9 cellular contexts compared by ENCODE assay signal in the genomic region with DNA sequence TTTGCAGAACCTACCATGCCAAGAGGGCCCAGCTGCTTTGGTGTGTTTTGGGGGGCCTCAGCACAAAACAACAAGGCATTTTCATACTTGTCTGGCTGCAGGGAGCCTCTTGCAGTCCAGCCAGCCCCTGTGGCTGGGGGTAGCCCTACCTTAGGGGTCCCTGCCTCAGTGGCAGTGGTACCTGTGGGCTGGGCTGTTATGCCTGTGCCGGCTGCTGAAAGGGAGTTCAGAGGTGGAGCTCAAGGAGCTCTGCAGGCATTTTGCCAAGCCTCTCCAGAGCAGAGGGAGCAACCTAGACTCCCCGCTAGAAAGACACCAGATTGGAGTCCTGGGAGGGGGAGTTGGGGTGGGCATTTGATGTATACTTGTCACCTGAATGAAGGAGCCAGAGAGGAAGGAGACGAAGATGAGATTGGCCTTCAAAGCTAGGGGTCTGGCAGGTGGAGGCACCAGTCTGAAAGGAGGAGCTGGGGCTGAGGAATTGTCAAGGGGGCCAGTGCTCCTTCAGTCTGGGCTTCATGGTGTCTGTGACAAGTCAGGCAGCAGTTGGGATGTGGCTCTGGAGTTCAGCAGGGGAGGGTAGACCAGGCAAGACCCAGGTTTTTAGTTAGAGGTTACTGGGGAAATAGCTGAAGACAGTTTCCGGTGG. TPM values are rescaled to one million over a fixed set of nuclear protein-coding genes. Genes with fewer than 3 reads are reported as not detected.
DNase-seq lines count a peak whose midpoint lies in the region; ATAC-seq and TF ChIP-seq lines count a peak whose summit lies in the region.
"Had no signal": no experiment of that assay in that cellular context is flagged by ENCODE, and none has a peak within 500 bp of the region (broad histone marks: within the 10 kb centered on the region; RNA-seq: fewer than 3 reads in every experiment).

No MANE protein-coding gene starts in this region.

- DNase-seq in T-helper 2 cell treated with Interferon-gamma antibody and Interleukin-4, amounts not matched to agents 5 μg/mL and 100 μg/mL, for 36 hours (ENCODE audit: low spot score): no peak
- no peak for DNase-seq in T-helper 2 cell
- DNase-seq in activated T-helper 1 cell treated with anti-CD3 and anti-CD28 coated beads, Interleukin-12 subunit alpha, Interleukin-12 subunit beta, Interleukin-2, Interleukin-4 antibody, amounts not matched to agents 30 ng/mL and 10 ng/mL and 1 ng/mL, durations not matched to agents 14 hours and 24 hours and 36 hours (ENCODE audit: low spot score): no peak
- DNase-seq in glutamatergic neuron: no peak
- peak; percentile 51 for DNase-seq in stomach
- no peak for DNase-seq in NCI-H187 treated with DMSO at 0.1 percent for 48 hours (lab: John Stamatoyannopoulos, UW)
- DNase-seq in G401 (ENCODE audit: low spot score): no peak

- peak overlapping the region; percentile 24 for H3K27ac Mint-ChIP-seq in T-helper 2 cell treated with Interferon-gamma antibody and Interleukin-4, amounts not matched to agents 5 μg/mL and 100 μg/mL, for 36 hours
- peak overlapping the region; percentile 73 for H3K27ac Mint-ChIP-seq in activated T-helper 1 cell treated with anti-CD3 and anti-CD28 coated beads, Interleukin-12 subunit alpha, Interleukin-12 subunit beta, Interleukin-2, Interleukin-4 antibody, amounts not matched to agents 30 ng/mL and 10 ng/mL and 1 ng/mL, durations not matched to agents 14 hours and 24 hours and 36 hours
- no peak overlapping the region for H3K27ac Mint-ChIP-seq in glutamatergic neuron (ENCODE audit: unreplicated experiment)

- H3K36me3 ChIP-seq in stomach: peaks cover 0 to 26% (median 20%) of the 10 kb centered on the region in 4 donors

- H3K4me3 Mint-ChIP-seq in T-helper 2 cell treated with Interferon-gamma antibody and Interleukin-4, amounts not matched to agents 5 μg/mL and 100 μg/mL, for 36 hours: peak overlapping the region; percentile 89
- peak overlapping the region; percentile 85 for H3K4me3 Mint-ChIP-seq in activated T-helper 1 cell treated with anti-CD3 and anti-CD28 coated beads, Interleukin-12 subunit alpha, Interleukin-12 subunit beta, Interleukin-2, Interleukin-4 antibody, amounts not matched to agents 30 ng/mL and 10 ng/mL and 1 ng/mL, durations not matched to agents 14 hours and 24 hours and 36 hours
- H3K4me3 Mint-ChIP-seq in glutamatergic neuron (ENCODE audit: unreplicated experiment): peak overlapping the region; percentile 41

- no peaks in the 10 kb centered on the region for H3K9me3 ChIP-seq in stomach

- peaks cover 8 to 53% (median 30%) of the 10 kb centered on the region in 4 donors for H3K4me1 ChIP-seq in stomach

- H3K4me1 Mint-ChIP-seq in T-helper 2 cell treated with Interferon-gamma antibody and Interleukin-4, amounts not matched to agents 5 μg/mL and 100 μg/mL, for 36 hours (ENCODE audit: low read depth): peaks cover 15% of the 10 kb centered on the region
- H3K4me1 Mint-ChIP-seq in activated T-helper 1 cell treated with anti-CD3 and anti-CD28 coated beads, Interleukin-12 subunit alpha, Interleukin-12 subunit beta, Interleukin-2, Interleukin-4 antibody, amounts not matched to agents 30 ng/mL and 10 ng/mL and 1 ng/mL, durations not matched to agents 14 hours and 24 hours and 36 hours (ENCODE audit: low read depth): peaks cover 38% of the 10 kb centered on the region
- H3K4me1 Mint-ChIP-seq in glutamatergic neuron (ENCODE audit: low read depth, unreplicated experiment): no peaks in the 10 kb centered on the region

- peaks cover 65% of the 10 kb centered on the region for H3K27me3 Mint-ChIP-seq in T-helper 2 cell treated with Interferon-gamma antibody and Interleukin-4, amounts not matched to agents 5 μg/mL and 100 μg/mL, for 36 hours (ENCODE audit: low read depth)
- peaks cover 62% of the 10 kb centered on the region for H3K27me3 Mint-ChIP-seq in activated T-helper 1 cell treated with anti-CD3 and anti-CD28 coated beads, Interleukin-12 subunit alpha, Interleukin-12 subunit beta, Interleukin-2, Interleukin-4 antibody, amounts not matched to agents 30 ng/mL and 10 ng/mL and 1 ng/mL, durations not matched to agents 14 hours and 24 hours and 36 hours (ENCODE audit: insufficient read depth)
- peaks cover 31% of the 10 kb centered on the region for H3K27me3 Mint-ChIP-seq in glutamatergic neuron (ENCODE audit: unreplicated experiment)

- no peak for TF ChIP-seq EP300 in stomach (IDR thresholded peaks at IDR 0.05)

- TF ChIP-seq CTCF in glutamatergic neuron (IDR thresholded peaks at IDR 0.05; ENCODE audit: partially characterized antibody, unreplicated experiment) (no peak), stomach (IDR thresholded peaks at IDR 0.05) (no peak)

- no peak for ATAC-seq in HG02642 (IDR thresholded peaks at IDR 0.05; ENCODE audit: poor library complexity, unreplicated experiment)

- intact Hi-C loops in activated T-helper 1 cell treated with anti-CD3 and anti-CD28 coated beads, Interleukin-12 subunit alpha, Interleukin-12 subunit beta, Interleukin-2, Interleukin-4 antibody, amounts not matched to agents 30 ng/mL and 10 ng/mL and 1 ng/mL, durations not matched to agents 14 hours and 24 hours and 36 hours (cut with micrococcal nuclease): no loop called here
- intact Hi-C loops in stomach (cut with DNase I; ENCODE audit: low total_unique reads): no loop called here

- no peaks in the 10 kb centered on the region for H3K36me3 Mint-ChIP-seq in T-helper 2 cell treated with Interferon-gamma antibody and Interleukin-4, amounts not matched to agents 5 μg/mL and 100 μg/mL, for 36 hours (ENCODE audit: low read depth)
- peaks cover 4% of the 10 kb centered on the region for H3K36me3 Mint-ChIP-seq in activated T-helper 1 cell treated with anti-CD3 and anti-CD28 coated beads, Interleukin-12 subunit alpha, Interleukin-12 subunit beta, Interleukin-2, Interleukin-4 antibody, amounts not matched to agents 30 ng/mL and 10 ng/mL and 1 ng/mL, durations not matched to agents 14 hours and 24 hours and 36 hours (ENCODE audit: low read depth)
- no peaks in the 10 kb centered on the region for H3K36me3 Mint-ChIP-seq in glutamatergic neuron (ENCODE audit: unreplicated experiment)

- peak overlapping the region in 3 of 5 donors; percentile 87 to 92 (median 90) for H3K27ac ChIP-seq in stomach

- H3K9me3 Mint-ChIP-seq in T-helper 2 cell treated with Interferon-gamma antibody and Interleukin-4, amounts not matched to agents 5 μg/mL and 100 μg/mL, for 36 hours: no peaks in the 10 kb centered on the region
- H3K9me3 Mint-ChIP-seq in activated T-helper 1 cell treated with anti-CD3 and anti-CD28 coated beads, Interleukin-12 subunit alpha, Interleukin-12 subunit beta, Interleukin-2, Interleukin-4 antibody, amounts not matched to agents 30 ng/mL and 10 ng/mL and 1 ng/mL, durations not matched to agents 14 hours and 24 hours and 36 hours: no peaks in the 10 kb centered on the region
- H3K9me3 Mint-ChIP-seq in glutamatergic neuron (ENCODE audit: unreplicated experiment): peaks cover 8% of the 10 kb centered on the region

- 30 to 74% (median 56%) methylated on average over 2 to 4 of the region's 4 CpGs for WGBS in stomach, 5 donors

- in situ Hi-C loops in G401 (cut with HindIII; ENCODE audit: low sequenced_read_pairs): no loop called here

- peaks cover 0 to 72% (median 5%) of the 10 kb centered on the region in 3 donors for H3K27me3 ChIP-seq in stomach

- no peak for TF ChIP-seq POLR2A in stomach (IDR thresholded peaks at IDR 0.05)

- peak overlapping the region; percentile 74 to 83 (median 79) for H3K4me3 ChIP-seq in stomach

RNA-seq across cellular contexts. Expression of a gene that starts 1.5 kb away (rescaled TPM):
- 6.5 and 8.3 TPM in 2 replicates for total RNA-seq in activated T-helper 1 cell treated with anti-CD3 and anti-CD28 coated beads, Interleukin-12 subunit alpha, Interleukin-12 subunit beta, Interleukin-2, Interleukin-4 antibody, amounts not matched to agents 30 ng/mL and 10 ng/mL and 1 ng/mL, durations not matched to agents 14 hours and 24 hours and 36 hours
- 5.1 TPM for total RNA-seq in glutamatergic neuron (ENCODE audit: unreplicated experiment)
- 100 to 1,000 TPM in 1 of 5 donors, 10 to 100 TPM in 3, 1 to 10 TPM in 1; 5.3 to 264 (median 48.7) TPM for total RNA-seq in stomach
- polyA plus RNA-seq in stomach: 10 to 100 TPM in 1 of 3 donors, 1 to 10 TPM in 2; 7.5 to 12.8 (median 9.6) TPM
- total RNA-seq in G401 (2014; rRNA removed; shearing (Covaris generic)): 3.1 and 5.9 TPM in 2 replicates

RNA-seq across cellular contexts. Expression of a gene that starts 15.9 kb away (rescaled TPM):
- total RNA-seq in activated T-helper 1 cell treated with anti-CD3 and anti-CD28 coated beads, Interleukin-12 subunit alpha, Interleukin-12 subunit beta, Interleukin-2, Interleukin-4 antibody, amounts not matched to agents 30 ng/mL and 10 ng/mL and 1 ng/mL, durations not matched to agents 14 hours and 24 hours and 36 hours: 0.47 and 0.54 TPM in 2 replicates
- total RNA-seq in glutamatergic neuron (ENCODE audit: unreplicated experiment): 0.12 TPM
- 10 to 100 TPM in 2 of 5 donors, 1 to 10 TPM in 2, not detected in 1; 6.8 to 91.8 (median 13.2) TPM for total RNA-seq in stomach
- polyA plus RNA-seq in stomach: 1 to 10 TPM; 2.4 to 5.7 (median 5.2) TPM
- 0.78 and 1.1 TPM in 2 replicates for total RNA-seq in G401 (2014; rRNA removed; shearing (Covaris generic))
- total RNA-seq: SK-MEL-5 had no signal

RNA-seq across cellular contexts. Expression of a gene that starts 37.3 kb away (rescaled TPM):
- 0.32 and 0.57 TPM in 2 replicates for total RNA-seq in activated T-helper 1 cell treated with anti-CD3 and anti-CD28 coated beads, Interleukin-12 subunit alpha, Interleukin-12 subunit beta, Interleukin-2, Interleukin-4 antibody, amounts not matched to agents 30 ng/mL and 10 ng/mL and 1 ng/mL, durations not matched to agents 14 hours and 24 hours and 36 hours
- 0.69 TPM for total RNA-seq in glutamatergic neuron (ENCODE audit: unreplicated experiment)
- 1 to 10 TPM in 2 of 5 donors, not detected in 3; 1.2 to 4.4 TPM for total RNA-seq in stomach
- polyA plus RNA-seq in stomach: 1 to 10 TPM in 1 of 3 donors, under 1 TPM in 1, not detected in 1; 0.25 to 1.1 TPM
- 0.12 and 1.3 TPM in 2 replicates for total RNA-seq in G401 (2014; rRNA removed; shearing (Covaris generic))

RNA-seq across cellular contexts. Expression of a gene that starts 37.5 kb away (rescaled TPM):
- total RNA-seq in activated T-helper 1 cell treated with anti-CD3 and anti-CD28 coated beads, Interleukin-12 subunit alpha, Interleukin-12 subunit beta, Interleukin-2, Interleukin-4 antibody, amounts not matched to agents 30 ng/mL and 10 ng/mL and 1 ng/mL, durations not matched to agents 14 hours and 24 hours and 36 hours: 410 and 425 TPM in 2 replicates
- 163 TPM for total RNA-seq in glutamatergic neuron (ENCODE audit: unreplicated experiment)
- 100 to 1,000 TPM in 2 of 5 donors, 10 to 100 TPM in 3; 66.5 to 173 (median 83.4) TPM for total RNA-seq in stomach
- polyA plus RNA-seq in stomach: 100 to 1,000 TPM; 470 to 603 (median 499) TPM
- 108 and 215 TPM in 2 replicates for total RNA-seq in G401 (2014; rRNA removed; shearing (Covaris generic))

RNA-seq across cellular contexts. Expression of a gene that starts 44.5 kb away (rescaled TPM):
- 3.9 and 4.9 TPM in 2 replicates for total RNA-seq in activated T-helper 1 cell treated with anti-CD3 and anti-CD28 coated beads, Interleukin-12 subunit alpha, Interleukin-12 subunit beta, Interleukin-2, Interleukin-4 antibody, amounts not matched to agents 30 ng/mL and 10 ng/mL and 1 ng/mL, durations not matched to agents 14 hours and 24 hours and 36 hours
- total RNA-seq in glutamatergic neuron (ENCODE audit: unreplicated experiment) (2.5 TPM), stomach (1 to 10 TPM in 2 of 5 donors, under 1 TPM in 1, not detected in 2; 0.92 to 2.3 (median 1.3) TPM)
- 1 to 10 TPM; 1.4 to 2.2 (median 1.4) TPM for polyA plus RNA-seq in stomach
- total RNA-seq in G401 (2014; rRNA removed; shearing (Covaris generic)): not detected in 2 replicates
